In genomic region chr4:65845169-65845568, GRCh38 we compare ENCODE assay signal across 21 cellular contexts.
"Had no signal": no experiment of that assay in that cellular context is flagged by ENCODE, and none has a peak within 500 bp of the region (broad histone marks: within the 10 kb centered on the region; RNA-seq: fewer than 3 reads in every experiment).

No MANE protein-coding gene starts in this region.

- H3K27me3 ChIP-seq: ascending aorta, brain microvascular endothelial cell, cardiac muscle cell had no signal

- H3K36me3 ChIP-seq: ascending aorta, brain microvascular endothelial cell, cardiac muscle cell had no signal

- H3K4me3 ChIP-seq: ascending aorta, cardiac muscle cell, K562 had no signal

- H3K27ac ChIP-seq: ascending aorta, brain microvascular endothelial cell, cardiac muscle cell had no signal

- DNase-seq: activated CD4-positive, alpha-beta T cell treated with anti-CD3 and anti-CD28 coated beads for 1 hour; activated CD4-positive, alpha-beta T cell treated with anti-CD3 and anti-CD28 coated beads, Interleukin-2, amount 10 ng/mL, durations not matched to agents 24 days and 14 days; activated CD4-positive, alpha-beta T cell treated with anti-CD3 and anti-CD28 coated beads, Interleukin-2, amount 50 U/mL, for 48 hours; activated CD8-positive, alpha-beta memory T cell treated with anti-CD3 and anti-CD28 coated beads for 24 hours; activated effector memory CD4-positive, alpha-beta T cell treated with anti-CD3 and anti-CD28 coated beads, Interleukin-2, amount 50 U/mL, for 16 hours; activated naive CD4-positive, alpha-beta T cell treated with Interleukin-2 at 50 U/mL for 16 hours; activated naive CD8-positive, alpha-beta T cell treated with anti-CD3 and anti-CD28 coated beads, Interleukin-2, amount 50 U/mL, for 24 hours; activated T-cell treated with anti-CD3 and anti-CD28 coated beads, Interleukin-2, amount 50 U/mL, for 4 hours; amniotic stem cell; brain microvascular endothelial cell; Kasumi-1; NCI-H1436 treated with DMSO at 0.1 percent for 48 hours; NCI-H187; NCI-H2081 treated with DMSO at 0.1 percent for 48 hours; NCI-H510A; PC-3 had no signal

- H3K9me3 ChIP-seq: ascending aorta had no signal

- H3K4me1 ChIP-seq: ascending aorta had no signal

- ATAC-seq: activated naive CD4-positive, alpha-beta T cell treated with anti-CD3 and anti-CD28 coated beads, Interleukin-2, amount 50 U/mL, for 72 hours; activated naive CD8-positive, alpha-beta T cell treated with anti-CD3 and anti-CD28 coated beads, Interleukin-2, amount 50 U/mL, for 24 hours; activated T-cell treated with anti-CD3 and anti-CD28 coated beads, Interleukin-2, amount 50 U/mL, for 4 hours; K562; PC-3; WTC11 had no signal

- FAIRE-seq: K562 had no signal
